23 cellular contexts compared by ENCODE assay signal in the genomic region with DNA sequence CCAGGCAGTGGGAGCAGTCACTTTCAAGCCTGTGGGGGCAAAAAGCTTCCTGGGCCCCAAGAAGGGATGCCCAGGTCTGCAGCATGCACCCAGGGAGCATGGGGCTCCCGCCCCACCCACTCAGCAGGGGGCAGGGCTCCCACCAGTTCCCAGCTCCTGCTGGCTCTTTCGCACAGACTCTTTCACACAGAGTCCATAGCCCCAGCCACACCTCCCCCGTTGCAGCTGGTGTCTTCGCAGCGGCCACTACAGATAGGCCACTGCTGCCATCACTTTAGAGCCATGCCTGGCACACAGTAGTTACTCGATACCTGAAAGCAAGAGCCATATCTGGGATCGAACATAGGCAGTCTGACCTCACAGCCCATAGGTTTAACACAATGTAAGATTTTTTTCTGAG.
DNase-seq lines count a peak whose midpoint lies in the region; ATAC-seq, FAIRE-seq and TF ChIP-seq lines count a peak whose summit lies in the region.
"Had no signal": no experiment of that assay in that cellular context is flagged by ENCODE, and none has a peak within 500 bp of the region (broad histone marks: within the 10 kb centered on the region; RNA-seq: fewer than 3 reads in every experiment).

No MANE protein-coding gene starts in this region.

- H2BK15ac ChIP-seq in neuronal stem cell (ENCODE audit: low read length): peak overlapping the region; percentile 60

- H3K4me1 ChIP-seq in HepG2 (ENCODE audit: insufficient read depth, low read length) (no peaks in the 10 kb centered on the region), right lobe of liver (peaks cover 0 to 10% (median 3%) of the 10 kb centered on the region in 4 donors), esophagus muscularis mucosa (no peaks in the 10 kb centered on the region), neuronal stem cell (ENCODE audit: control insufficient read depth in 2 of 2, insufficient read depth in 1 of 2, low read depth in 1 of 2, low read length in 2 of 2) (peaks cover 6 to 7% of the 10 kb centered on the region in 2 donors), Peyer's patch (no peaks in the 10 kb centered on the region)
- H3K4me1 ChIP-seq: BLaER1 had no signal

- whole genome bisulfite sequencing in HepG2 (ENCODE audit: low lambda C conversion rate): 56% methylated on average over 2 of the region's 7 CpGs
- 94% methylated on average over 5 of the region's 7 CpGs for WGBS in right lobe of liver (ENCODE audit: insufficient coverage, low coverage, low lambda C conversion rate, missing lambda C conversion rate)
- WGBS in esophagus muscularis mucosa: 91% methylated on average over 7 of the region's 7 CpGs
- no CpG with 5 or more reads among the region's 7 CpGs for WGBS in neuronal stem cell (ENCODE audit: extremely low coverage in 2 of 2, insufficient read length in 2 of 2, insufficient replicate concordance in 1 of 2), 2 donors

- H3K9me3 ChIP-seq in HepG2 (ENCODE audit: low read length): no peaks in the 10 kb centered on the region
- no peaks in the 10 kb centered on the region for H3K9me3 ChIP-seq in right lobe of liver
- H3K9me3 ChIP-seq in esophagus muscularis mucosa: no peaks in the 10 kb centered on the region
- no peaks in the 10 kb centered on the region for H3K9me3 ChIP-seq in neuronal stem cell (replicated peaks in 1 of 2; ENCODE audit: control insufficient read depth in 2 of 2, insufficient read depth in 1 of 2, low read depth in 1 of 2, low read length in 2 of 2)
- H3K9me3 ChIP-seq in Peyer's patch: no peaks in the 10 kb centered on the region
- H3K9me3 ChIP-seq: Caco-2 had no signal

- no peak for FAIRE-seq in HepG2 (lab: Jason Lieb, UNC)
- FAIRE-seq: A204.1, GM12878, GM19239 had no signal

- no peak overlapping the region for H3K4me3 ChIP-seq in HepG2 (replicated peaks in 1 of 3; ENCODE audit: insufficient read depth in 1 of 3, low read depth in 2 of 3, low read length in 3 of 3)
- H3K4me3 ChIP-seq in right lobe of liver: no peak overlapping the region
- H3K4me3 ChIP-seq in esophagus muscularis mucosa: no peak overlapping the region
- no peak overlapping the region for H3K4me3 ChIP-seq in neuronal stem cell (ENCODE audit: low read length in 2 of 2)
- H3K4me3 ChIP-seq in Peyer's patch: no peak overlapping the region
- H3K4me3 ChIP-seq: BLaER1, GM12878, GM23248 had no signal

- in situ Hi-C loops in HepG2 (cut with HindIII; ENCODE audit: extremely low pct_ligation_motif_present, low pct_unique_long_range_greater_than_20kb): no loop called here

- no peaks in the 10 kb centered on the region for H3K36me3 ChIP-seq in HepG2 (replicated peaks in 1 of 2; ENCODE audit: control insufficient read depth in 1 of 2, insufficient read depth in 2 of 2, low read length in 2 of 2)
- no peaks in the 10 kb centered on the region for H3K36me3 ChIP-seq in right lobe of liver
- no peaks in the 10 kb centered on the region for H3K36me3 ChIP-seq in esophagus muscularis mucosa
- H3K36me3 ChIP-seq in neuronal stem cell (replicated peaks in 1 of 2; ENCODE audit: control insufficient read depth in 2 of 2, insufficient read depth in 2 of 2, low read length in 2 of 2): no peaks in the 10 kb centered on the region
- H3K36me3 ChIP-seq in Peyer's patch: no peaks in the 10 kb centered on the region
- H3K36me3 ChIP-seq: BLaER1 had no signal

- no peak overlapping the region for H2BK120ac ChIP-seq in neuronal stem cell (ENCODE audit: low read depth, low read length)

- H4K91ac ChIP-seq in neuronal stem cell (ENCODE audit: low read depth, low read length, poor library complexity): peak overlapping the region; percentile 60

- no peaks in the 10 kb centered on the region for H4K20me1 ChIP-seq in HepG2 (ENCODE audit: insufficient read depth, low read length)
- H4K20me1 ChIP-seq: BLaER1 had no signal

- H3K79me2 ChIP-seq in HepG2 (ENCODE audit: insufficient read depth, low read length): no peaks in the 10 kb centered on the region

- H3K14ac ChIP-seq in neuronal stem cell (ENCODE audit: low read length): no peak overlapping the region

- peak overlapping the region; percentile 94 for H3K18ac ChIP-seq in neuronal stem cell (ENCODE audit: low read length)

- TF ChIP-seq EP300 in HepG2 (IDR thresholded peaks at IDR 0.05; ENCODE audit: low read depth in 2 of 2, low read length in 2 of 2) (no peak), HepG2 (CRISPR knock-in tag; IDR thresholded peaks at IDR 0.05; ENCODE audit: borderline replicate concordance) (no peak), esophagus muscularis mucosa (IDR thresholded peaks at IDR 0.05) (no peak)

- H3K23ac ChIP-seq in neuronal stem cell (ENCODE audit: low read depth, low read length, poor library complexity): no peak overlapping the region

- H2BK12ac ChIP-seq in neuronal stem cell (ENCODE audit: low read length): peak overlapping the region; percentile 82

- DNase-seq in HepG2 (ENCODE audit: low spot score): no peak
- DNase-seq in right lobe of liver: no peak
- peak; percentile 57 for DNase-seq in esophagus muscularis mucosa (ENCODE audit: extremely low spot score)
- no peak for DNase-seq in neuronal stem cell (ENCODE audit: low spot score)
- DNase-seq in Peyer's patch: no peak
- DNase-seq in germinal center (ENCODE audit: low spot score): no peak
- DNase-seq: Caco-2; CD4-positive, CD25-positive, alpha-beta regulatory T cell; CD8-positive, alpha-beta T cell; DMS 273 treated with DMSO at 0.1 percent for 48 hours; DMS79; EL; GDM1; GM23248; H9; HFFc6 had no signal

- intact Hi-C loops in HepG2 (cut with micrococcal nuclease; ENCODE audit: unreplicated experiment) (no loop called here), right lobe of liver (cut with DNase I) (no loop called here), esophagus muscularis mucosa (cut with DNase I) (no loop called here)

- ATAC-seq in HepG2: peak; percentile 86
- ATAC-seq in right lobe of liver: no peak
- no peak for ATAC-seq in HG02938 (IDR thresholded peaks at IDR 0.05; ENCODE audit: unreplicated experiment)
- ATAC-seq: CD8-positive, alpha-beta T cell; GM12878 had no signal

- H3K27me3 ChIP-seq in HepG2 (ENCODE audit: control insufficient read depth in 1 of 2, insufficient read depth in 2 of 2, low read length in 2 of 2): no peaks in the 10 kb centered on the region; a peak in 2 of 5 replicates
- H3K27me3 ChIP-seq in right lobe of liver: no peaks in the 10 kb centered on the region
- H3K27me3 ChIP-seq in esophagus muscularis mucosa: peaks cover 0 to 5% (median 0%) of the 10 kb centered on the region in 4 donors
- H3K27me3 ChIP-seq in neuronal stem cell (ENCODE audit: control insufficient read depth in 3 of 3, insufficient read depth in 3 of 3, low read depth in 1 of 3, low read length in 3 of 3): no peaks in the 10 kb centered on the region
- H3K27me3 ChIP-seq in Peyer's patch: no peaks in the 10 kb centered on the region
- H3K27me3 ChIP-seq: BLaER1 had no signal

- no peak overlapping the region for H3K27ac ChIP-seq in HepG2 (ENCODE audit: extremely low read length, insufficient read depth, low read length)
- no peak overlapping the region for H3K27ac ChIP-seq in right lobe of liver
- H3K27ac ChIP-seq in esophagus muscularis mucosa (replicated peaks in 1 of 4): no peak overlapping the region
- H3K27ac ChIP-seq in neuronal stem cell (replicated peaks; ENCODE audit: low read length): no peak overlapping the region
- no peak overlapping the region for H3K27ac ChIP-seq in Peyer's patch
- H3K27ac ChIP-seq: 22Rv1, BLaER1, C4-2B, GM23248 had no signal

- H4K8ac ChIP-seq in neuronal stem cell (ENCODE audit: low read depth, low read length): no peak overlapping the region

- TF ChIP-seq POLR2A in HepG2 (IDR thresholded peaks at IDR 0.05; ENCODE audit: insufficient read depth in 1 of 2, low read depth in 2 of 2, low read length in 2 of 2): no peak
- no peak for TF ChIP-seq POLR2A in right lobe of liver (IDR thresholded peaks at IDR 0.05)
- no peak for TF ChIP-seq POLR2A in esophagus muscularis mucosa (IDR thresholded peaks at IDR 0.05; ENCODE audit: low read depth)
- no peak for TF ChIP-seq POLR2A in Peyer's patch (IDR thresholded peaks at IDR 0.05)

- H2AFZ ChIP-seq in HepG2 (ENCODE audit: low read length) (no peak overlapping the region), neuronal stem cell (ENCODE audit: low read length) (no peak overlapping the region)
- H2AFZ ChIP-seq: GM23248 had no signal

- TF ChIP-seq CTCF in HepG2 (CRISPR knock-in tag; IDR thresholded peaks at IDR 0.05): no peak
- no peak for TF ChIP-seq CTCF in right lobe of liver (IDR thresholded peaks at IDR 0.05)
- TF ChIP-seq CTCF in esophagus muscularis mucosa (IDR thresholded peaks at IDR 0.05): no peak
- no peak for TF ChIP-seq CTCF in Peyer's patch (IDR thresholded peaks at IDR 0.05)

- H2AK5ac ChIP-seq in neuronal stem cell (ENCODE audit: low read depth, low read length): peak overlapping the region; percentile 91

- H3K9ac ChIP-seq in HepG2 (ENCODE audit: insufficient read depth, low read depth, low read length) (no peak overlapping the region), neuronal stem cell (ENCODE audit: low read depth, low read length, poor library complexity) (peak overlapping the region; percentile 15)
- H3K9ac ChIP-seq: BLaER1, GM23248 had no signal

- no peaks in the 10 kb centered on the region for H3K79me1 ChIP-seq in neuronal stem cell (ENCODE audit: low read depth, low read length)

- TF ChIP-seq RAD21 in HepG2 (CRISPR knock-in tag; IDR thresholded peaks at IDR 0.05): no peak

- H3K4me2 ChIP-seq in HepG2 (ENCODE audit: low read depth, low read length) (no peak overlapping the region), neuronal stem cell (ENCODE audit: insufficient read depth, low read length, poor library complexity, severe bottlenecking) (no peak overlapping the region)
- H3K4me2 ChIP-seq: BLaER1 had no signal

- no peak overlapping the region for H3K4ac ChIP-seq in neuronal stem cell (ENCODE audit: low read length)

- peak overlapping the region; percentile 25 for H2BK5ac ChIP-seq in neuronal stem cell (ENCODE audit: low read length)

- POLR2A ChIA-PET in HepG2 (lab: Yijun Ruan, JAX): no interaction called here

- no TSS peak for BruUV-seq in HepG2 (replicated peaks; lab: Mats Ljungman, UMichigan)

- CTCF ChIA-PET in HepG2 (lab: Yijun Ruan, JAX; ENCODE audit: low intra/inter-chr PET ratio, low total read pairs): no interaction called here

TF ChIP-seq in HepG2, 621 proteins besides CTCF, POLR2A, EP300 and RAD21 (continues in another document):
- TF ChIP-seq ZNF563 (CRISPR knock-in tag; IDR thresholded peaks at IDR 0.05) (no peak), KDM1A (CRISPR knock-in tag; IDR thresholded peaks at IDR 0.05) (no peak), CCAR2 (optimal IDR thresholded peaks at IDR 0.05; ENCODE audit: low read depth, low read length) (no peak), MTA1 (CRISPR knock-in tag; IDR thresholded peaks at IDR 0.05; ENCODE audit: borderline replicate concordance) (no peak), KLF9 (CRISPR knock-in tag; IDR thresholded peaks at IDR 0.05; ENCODE audit: low read depth) (no peak)
